ENCODE assay signal across 2 cellular contexts in genomic region chr20:54479138-54479906, GRCh38.
TF ChIP-seq lines count a peak whose summit lies in the region.

No MANE protein-coding gene starts in this region.

TF ChIP-seq in HepG2, 621 proteins besides CTCF, POLR2A, EP300 and RAD21:
- TF ChIP-seq XRCC5 (optimal IDR thresholded peaks at IDR 0.05; ENCODE audit: low read length) (peak; percentile 49), ISL2 (CRISPR knock-in tag; IDR thresholded peaks at IDR 0.05) (no peak), ZNF503 (CRISPR knock-in tag; IDR thresholded peaks at IDR 0.05) (no peak), TRIM24 (CRISPR knock-in tag; IDR thresholded peaks at IDR 0.05) (no peak), TCF7 (IDR thresholded peaks at IDR 0.05; ENCODE audit: low read depth) (no peak), NFYB (CRISPR knock-in tag; IDR thresholded peaks at IDR 0.05) (no peak), ZKSCAN8 (CRISPR knock-in tag; IDR thresholded peaks at IDR 0.05; ENCODE audit: borderline replicate concordance) (no peak), RXRA (CRISPR knock-in tag; IDR thresholded peaks at IDR 0.05) (no peak), FOSL2 (CRISPR knock-in tag; IDR thresholded peaks at IDR 0.05) (peak; percentile 70), HIC2 (CRISPR knock-in tag; IDR thresholded peaks at IDR 0.05; ENCODE audit: low read depth) (no peak), SKI (IDR thresholded peaks at IDR 0.05; ENCODE audit: partially characterized antibody) (no peak), SP4 (CRISPR knock-in tag; IDR thresholded peaks at IDR 0.05) (no peak), FOXO1 (CRISPR knock-in tag; IDR thresholded peaks at IDR 0.05) (no peak), STAG1 (CRISPR knock-in tag; IDR thresholded peaks at IDR 0.05) (0 out of 2 replicates have a peak, but pooled peaks have one; percentile 15), ZNF569 (CRISPR knock-in tag; IDR thresholded peaks at IDR 0.05; ENCODE audit: borderline replicate concordance) (no peak)

TF ChIP-seq in endothelial cell of umbilical vein, 7 proteins besides CTCF, POLR2A, EP300 and RAD21:
- TF ChIP-seq GATA2 (IDR thresholded peaks at IDR 0.05; ENCODE audit: insufficient read depth, insufficient read length, low read depth, low read length) (no peak), POLR2AphosphoS5 (IDR thresholded peaks at IDR 0.05; ENCODE audit: insufficient read depth, low read depth, low read length) (no peak), MYC (IDR thresholded peaks at IDR 0.05; ENCODE audit: low read depth, low read length) (no peak), JUN (IDR thresholded peaks at IDR 0.05; ENCODE audit: borderline replicate concordance, insufficient read depth, insufficient read length, low read depth) (no peak), FOS (IDR thresholded peaks at IDR 0.05; ENCODE audit: borderline replicate concordance, insufficient read depth, low read length) (no peak), EZH2 (IDR thresholded peaks at IDR 0.05; ENCODE audit: borderline replicate concordance, low read depth, low read length, severe bottlenecking) (no peak), MAX (IDR thresholded peaks at IDR 0.05; ENCODE audit: insufficient read depth, insufficient read length) (no peak)
